Comparison of ENCODE assay signal across 1 cellular context in the genomic region with DNA sequence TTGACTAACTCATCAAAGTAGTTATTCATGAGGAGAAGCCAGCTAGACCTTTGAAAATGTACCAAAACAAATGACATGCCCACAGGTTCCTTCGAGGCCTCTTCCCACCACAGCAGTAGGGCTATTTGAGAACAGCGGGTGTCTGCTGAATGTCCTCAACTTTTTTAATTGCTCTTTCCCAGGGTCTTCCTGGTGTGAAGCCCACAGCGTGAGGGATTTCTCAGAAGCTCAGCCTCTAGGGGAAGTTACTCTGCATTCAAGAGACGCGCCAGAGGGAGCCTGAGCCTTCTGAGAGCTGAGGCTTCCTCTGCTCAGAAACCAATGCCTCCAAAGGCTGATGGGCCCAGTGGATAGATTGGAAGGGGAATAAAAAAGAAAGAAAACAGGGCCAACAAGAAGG.
TF ChIP-seq lines count a peak whose summit lies in the region.

No MANE protein-coding gene starts in this region.

TF ChIP-seq in H1, 55 proteins besides CTCF, POLR2A, EP300 and RAD21 (continued from another document):
- TF ChIP-seq BACH1 (IDR thresholded peaks at IDR 0.05; ENCODE audit: low read length), result no peak
- TF ChIP-seq NANOG (IDR thresholded peaks at IDR 0.05; ENCODE audit: insufficient read depth, low read depth, low read length, poor library complexity, severe bottlenecking), result peak; percentile 89
- TF ChIP-seq YY1 (IDR thresholded peaks at IDR 0.05; ENCODE audit: low read depth, low read length), result 0 out of 2 replicates have a peak, but pooled peaks have one; percentile 36
- TF ChIP-seq, protein P1, sequence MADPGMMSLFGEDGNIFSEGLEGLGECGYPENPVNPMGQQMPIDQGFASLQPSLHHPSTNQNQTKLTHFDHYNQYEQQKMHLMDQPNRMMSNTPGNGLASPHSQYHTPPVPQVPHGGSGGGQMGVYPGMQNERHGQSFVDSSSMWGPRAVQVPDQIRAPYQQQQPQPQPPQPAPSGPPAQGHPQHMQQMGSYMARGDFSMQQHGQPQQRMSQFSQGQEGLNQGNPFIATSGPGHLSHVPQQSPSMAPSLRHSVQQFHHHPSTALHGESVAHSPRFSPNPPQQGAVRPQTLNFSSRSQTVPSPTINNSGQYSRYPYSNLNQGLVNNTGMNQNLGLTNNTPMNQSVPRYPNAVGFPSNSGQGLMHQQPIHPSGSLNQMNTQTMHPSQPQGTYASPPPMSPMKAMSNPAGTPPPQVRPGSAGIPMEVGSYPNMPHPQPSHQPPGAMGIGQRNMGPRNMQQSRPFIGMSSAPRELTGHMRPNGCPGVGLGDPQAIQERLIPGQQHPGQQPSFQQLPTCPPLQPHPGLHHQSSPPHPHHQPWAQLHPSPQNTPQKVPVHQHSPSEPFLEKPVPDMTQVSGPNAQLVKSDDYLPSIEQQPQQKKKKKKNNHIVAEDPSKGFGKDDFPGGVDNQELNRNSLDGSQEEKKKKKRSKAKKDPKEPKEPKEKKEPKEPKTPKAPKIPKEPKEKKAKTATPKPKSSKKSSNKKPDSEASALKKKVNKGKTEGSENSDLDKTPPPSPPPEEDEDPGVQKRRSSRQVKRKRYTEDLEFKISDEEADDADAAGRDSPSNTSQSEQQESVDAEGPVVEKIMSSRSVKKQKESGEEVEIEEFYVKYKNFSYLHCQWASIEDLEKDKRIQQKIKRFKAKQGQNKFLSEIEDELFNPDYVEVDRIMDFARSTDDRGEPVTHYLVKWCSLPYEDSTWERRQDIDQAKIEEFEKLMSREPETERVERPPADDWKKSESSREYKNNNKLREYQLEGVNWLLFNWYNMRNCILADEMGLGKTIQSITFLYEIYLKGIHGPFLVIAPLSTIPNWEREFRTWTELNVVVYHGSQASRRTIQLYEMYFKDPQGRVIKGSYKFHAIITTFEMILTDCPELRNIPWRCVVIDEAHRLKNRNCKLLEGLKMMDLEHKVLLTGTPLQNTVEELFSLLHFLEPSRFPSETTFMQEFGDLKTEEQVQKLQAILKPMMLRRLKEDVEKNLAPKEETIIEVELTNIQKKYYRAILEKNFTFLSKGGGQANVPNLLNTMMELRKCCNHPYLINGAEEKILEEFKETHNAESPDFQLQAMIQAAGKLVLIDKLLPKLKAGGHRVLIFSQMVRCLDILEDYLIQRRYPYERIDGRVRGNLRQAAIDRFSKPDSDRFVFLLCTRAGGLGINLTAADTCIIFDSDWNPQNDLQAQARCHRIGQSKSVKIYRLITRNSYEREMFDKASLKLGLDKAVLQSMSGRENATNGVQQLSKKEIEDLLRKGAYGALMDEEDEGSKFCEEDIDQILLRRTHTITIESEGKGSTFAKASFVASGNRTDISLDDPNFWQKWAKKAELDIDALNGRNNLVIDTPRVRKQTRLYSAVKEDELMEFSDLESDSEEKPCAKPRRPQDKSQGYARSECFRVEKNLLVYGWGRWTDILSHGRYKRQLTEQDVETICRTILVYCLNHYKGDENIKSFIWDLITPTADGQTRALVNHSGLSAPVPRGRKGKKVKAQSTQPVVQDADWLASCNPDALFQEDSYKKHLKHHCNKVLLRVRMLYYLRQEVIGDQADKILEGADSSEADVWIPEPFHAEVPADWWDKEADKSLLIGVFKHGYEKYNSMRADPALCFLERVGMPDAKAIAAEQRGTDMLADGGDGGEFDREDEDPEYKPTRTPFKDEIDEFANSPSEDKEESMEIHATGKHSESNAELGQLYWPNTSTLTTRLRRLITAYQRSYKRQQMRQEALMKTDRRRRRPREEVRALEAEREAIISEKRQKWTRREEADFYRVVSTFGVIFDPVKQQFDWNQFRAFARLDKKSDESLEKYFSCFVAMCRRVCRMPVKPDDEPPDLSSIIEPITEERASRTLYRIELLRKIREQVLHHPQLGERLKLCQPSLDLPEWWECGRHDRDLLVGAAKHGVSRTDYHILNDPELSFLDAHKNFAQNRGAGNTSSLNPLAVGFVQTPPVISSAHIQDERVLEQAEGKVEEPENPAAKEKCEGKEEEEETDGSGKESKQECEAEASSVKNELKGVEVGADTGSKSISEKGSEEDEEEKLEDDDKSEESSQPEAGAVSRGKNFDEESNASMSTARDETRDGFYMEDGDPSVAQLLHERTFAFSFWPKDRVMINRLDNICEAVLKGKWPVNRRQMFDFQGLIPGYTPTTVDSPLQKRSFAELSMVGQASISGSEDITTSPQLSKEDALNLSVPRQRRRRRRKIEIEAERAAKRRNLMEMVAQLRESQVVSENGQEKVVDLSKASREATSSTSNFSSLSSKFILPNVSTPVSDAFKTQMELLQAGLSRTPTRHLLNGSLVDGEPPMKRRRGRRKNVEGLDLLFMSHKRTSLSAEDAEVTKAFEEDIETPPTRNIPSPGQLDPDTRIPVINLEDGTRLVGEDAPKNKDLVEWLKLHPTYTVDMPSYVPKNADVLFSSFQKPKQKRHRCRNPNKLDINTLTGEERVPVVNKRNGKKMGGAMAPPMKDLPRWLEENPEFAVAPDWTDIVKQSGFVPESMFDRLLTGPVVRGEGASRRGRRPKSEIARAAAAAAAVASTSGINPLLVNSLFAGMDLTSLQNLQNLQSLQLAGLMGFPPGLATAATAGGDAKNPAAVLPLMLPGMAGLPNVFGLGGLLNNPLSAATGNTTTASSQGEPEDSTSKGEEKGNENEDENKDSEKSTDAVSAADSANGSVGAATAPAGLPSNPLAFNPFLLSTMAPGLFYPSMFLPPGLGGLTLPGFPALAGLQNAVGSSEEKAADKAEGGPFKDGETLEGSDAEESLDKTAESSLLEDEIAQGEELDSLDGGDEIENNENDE (IDR thresholded peaks at IDR 0.05; ENCODE audit: insufficient replicate concordance, low read length), result no peak
- 0 out of 2 replicates have a peak, but pooled peaks have one; percentile 14 for TF ChIP-seq MAX (IDR thresholded peaks at IDR 0.05)
